Comparison of ENCODE assay signal across 8 cellular contexts in the genomic region with DNA sequence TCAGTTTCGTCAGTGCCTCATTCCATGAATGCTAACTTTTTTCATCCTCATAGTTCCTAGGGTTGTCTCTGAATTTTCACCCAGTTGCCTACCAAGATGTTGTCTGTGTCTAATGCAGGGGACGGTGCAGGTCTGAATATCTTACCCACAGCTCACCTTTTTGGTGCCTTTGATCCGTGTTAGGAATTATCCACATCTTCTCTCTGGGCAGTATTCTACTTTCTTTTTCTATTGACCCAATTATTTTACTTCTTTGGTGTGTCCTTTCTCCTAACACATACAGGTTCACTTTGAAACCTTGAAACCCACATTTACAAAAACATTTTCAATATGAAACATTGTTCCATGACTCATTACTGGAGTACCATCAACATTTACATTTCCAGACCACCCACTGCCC.
A peak's percentile ranks its signal among the peaks of the same experiment; 100 is the strongest.
DNase-seq lines count a peak whose midpoint lies in the region; ATAC-seq and TF ChIP-seq lines count a peak whose summit lies in the region.
"Not testable (repeated sequence)": the region's sequence is repeated elsewhere in the genome, so short reads cannot be mapped to it uniquely, and the experiment has no call there.

No MANE protein-coding gene starts in this region.

- H3K4me3 ChIP-seq in CD4-positive, alpha-beta memory T cell (ENCODE audit: low read length in 2 of 2): not testable (repeated sequence)

- H3K4me3 Mint-ChIP-seq in CD4-positive, alpha-beta memory T cell: peak overlapping the region in 7 of 8 donors; percentile 2 to 77 (median 68)
- peak overlapping the region; percentile 46; the same call in 1 of the 2 replicates for H3K4me3 Mint-ChIP-seq in HFFc6
- H3K4me3 Mint-ChIP-seq in T-helper 2 cell treated with Interferon-gamma antibody and Interleukin-4, amounts not matched to agents 5 μg/mL and 100 μg/mL, for 36 hours: peak overlapping the region; percentile 68
- H3K4me3 Mint-ChIP-seq in activated naive CD4-positive, alpha-beta T cell treated with anti-CD3 and anti-CD28 coated beads, Interleukin-2, amount 10 ng/mL, durations not matched to agents 7 days and 5 days: peak overlapping the region; percentile 61
- H3K4me3 Mint-ChIP-seq in brain: peak overlapping the region; percentile 63 to 72 (median 67)
- peak overlapping the region; percentile 90 for H3K4me3 Mint-ChIP-seq in natural killer cell treated with Interleukin-12 subunit alpha and Interleukin-12 subunit beta and Interleukin-15 and Interleukin-18, amount 100 ng/mL, for 72 hours
- peak overlapping the region; percentile 65 to 67 for H3K4me3 Mint-ChIP-seq in stimulated activated naive B cell treated with anti-CD40 and anti-IgM and Interleukin-4, amounts not matched to agents 10 μg/mL and 1 μg/mL and 100 μg/mL, for 72 hours

- POLR2A ChIA-PET in CD4-positive, alpha-beta memory T cell (lab: Charles Lee; ENCODE audit: partially characterized antibody): not testable (repeated sequence)

- not testable (repeated sequence) for H3K36me3 Mint-ChIP-seq in CD4-positive, alpha-beta memory T cell; HFFc6 (ENCODE audit: low read depth); T-helper 2 cell treated with Interferon-gamma antibody and Interleukin-4, amounts not matched to agents 5 μg/mL and 100 μg/mL, for 36 hours (ENCODE audit: low read depth); activated naive CD4-positive, alpha-beta T cell treated with anti-CD3 and anti-CD28 coated beads, Interleukin-2, amount 10 ng/mL, durations not matched to agents 7 days and 5 days; brain; natural killer cell treated with Interleukin-12 subunit alpha and Interleukin-12 subunit beta and Interleukin-15 and Interleukin-18, amount 100 ng/mL, for 72 hours; stimulated activated naive B cell treated with anti-CD40 and anti-IgM and Interleukin-4, amounts not matched to agents 10 μg/mL and 1 μg/mL and 100 μg/mL, for 72 hours

- H3K4me1 ChIP-seq in CD4-positive, alpha-beta memory T cell (ENCODE audit: insufficient read depth, low read length): not testable (repeated sequence)

- H3K27me3 ChIP-seq in CD4-positive, alpha-beta memory T cell (ENCODE audit: insufficient read depth, low read length): not testable (repeated sequence)

- not testable (repeated sequence) for H3K9me3 Mint-ChIP-seq in CD4-positive, alpha-beta memory T cell; HFFc6; T-helper 2 cell treated with Interferon-gamma antibody and Interleukin-4, amounts not matched to agents 5 μg/mL and 100 μg/mL, for 36 hours; activated naive CD4-positive, alpha-beta T cell treated with anti-CD3 and anti-CD28 coated beads, Interleukin-2, amount 10 ng/mL, durations not matched to agents 7 days and 5 days; brain; natural killer cell treated with Interleukin-12 subunit alpha and Interleukin-12 subunit beta and Interleukin-15 and Interleukin-18, amount 100 ng/mL, for 72 hours; stimulated activated naive B cell treated with anti-CD40 and anti-IgM and Interleukin-4, amounts not matched to agents 10 μg/mL and 1 μg/mL and 100 μg/mL, for 72 hours

- intact Hi-C loops in CD4-positive, alpha-beta memory T cell (cut with micrococcal nuclease): not testable (repeated sequence)

- H3K4me1 Mint-ChIP-seq in CD4-positive, alpha-beta memory T cell; HFFc6 (ENCODE audit: low read depth); brain; natural killer cell treated with Interleukin-12 subunit alpha and Interleukin-12 subunit beta and Interleukin-15 and Interleukin-18, amount 100 ng/mL, for 72 hours (ENCODE audit: low read depth in 2 of 2): not testable (repeated sequence)
- H3K4me1 Mint-ChIP-seq in T-helper 2 cell treated with Interferon-gamma antibody and Interleukin-4, amounts not matched to agents 5 μg/mL and 100 μg/mL, for 36 hours (ENCODE audit: low read depth): peaks cover 14% of the 10 kb centered on the region
- peaks cover 16% of the 10 kb centered on the region for H3K4me1 Mint-ChIP-seq in activated naive CD4-positive, alpha-beta T cell treated with anti-CD3 and anti-CD28 coated beads, Interleukin-2, amount 10 ng/mL, durations not matched to agents 7 days and 5 days
- H3K4me1 Mint-ChIP-seq in stimulated activated naive B cell treated with anti-CD40 and anti-IgM and Interleukin-4, amounts not matched to agents 10 μg/mL and 1 μg/mL and 100 μg/mL, for 72 hours: peaks cover 12 to 28% of the 10 kb centered on the region in 2 donors

- H3K27ac ChIP-seq in CD4-positive, alpha-beta memory T cell (ENCODE audit: low read depth, low read length): not testable (repeated sequence)

- peak overlapping the region in 3 of 7 donors; percentile 35 to 80 (median 64) for H3K27ac Mint-ChIP-seq in CD4-positive, alpha-beta memory T cell
- not testable (repeated sequence) for H3K27ac Mint-ChIP-seq in HFFc6; activated naive CD4-positive, alpha-beta T cell treated with anti-CD3 and anti-CD28 coated beads, Interleukin-2, amount 10 ng/mL, durations not matched to agents 7 days and 5 days; brain
- H3K27ac Mint-ChIP-seq in T-helper 2 cell treated with Interferon-gamma antibody and Interleukin-4, amounts not matched to agents 5 μg/mL and 100 μg/mL, for 36 hours: peak overlapping the region; percentile 89
- H3K27ac Mint-ChIP-seq in natural killer cell treated with Interleukin-12 subunit alpha and Interleukin-12 subunit beta and Interleukin-15 and Interleukin-18, amount 100 ng/mL, for 72 hours: peak overlapping the region; percentile 30 to 81
- H3K27ac Mint-ChIP-seq in stimulated activated naive B cell treated with anti-CD40 and anti-IgM and Interleukin-4, amounts not matched to agents 10 μg/mL and 1 μg/mL and 100 μg/mL, for 72 hours: peak overlapping the region; percentile 59

- TF ChIP-seq CTCF in HFFc6 (IDR thresholded peaks at IDR 0.05); brain (conservative IDR thresholded peaks at IDR 0.05): not testable (repeated sequence)

- not testable (repeated sequence) for H3K27me3 Mint-ChIP-seq in CD4-positive, alpha-beta memory T cell; HFFc6 (ENCODE audit: insufficient read depth); T-helper 2 cell treated with Interferon-gamma antibody and Interleukin-4, amounts not matched to agents 5 μg/mL and 100 μg/mL, for 36 hours (ENCODE audit: low read depth); activated naive CD4-positive, alpha-beta T cell treated with anti-CD3 and anti-CD28 coated beads, Interleukin-2, amount 10 ng/mL, durations not matched to agents 7 days and 5 days; brain; natural killer cell treated with Interleukin-12 subunit alpha and Interleukin-12 subunit beta and Interleukin-15 and Interleukin-18, amount 100 ng/mL, for 72 hours; stimulated activated naive B cell treated with anti-CD40 and anti-IgM and Interleukin-4, amounts not matched to agents 10 μg/mL and 1 μg/mL and 100 μg/mL, for 72 hours

- DNase-seq in CD4-positive, alpha-beta memory T cell; HFFc6; T-helper 2 cell treated with Interferon-gamma antibody and Interleukin-4, amounts not matched to agents 5 μg/mL and 100 μg/mL, for 36 hours (ENCODE audit: low spot score); activated naive CD4-positive, alpha-beta T cell treated with anti-CD3 and anti-CD28 coated beads, Interleukin-2, amount 10 ng/mL, durations not matched to agents 7 days and 5 days; natural killer cell treated with Interleukin-12 subunit alpha and Interleukin-12 subunit beta and Interleukin-15 and Interleukin-18, amount 100 ng/mL, for 72 hours (ENCODE audit: low spot score); stimulated activated naive B cell treated with anti-CD40 and anti-IgM and Interleukin-4, amounts not matched to agents 10 μg/mL and 1 μg/mL and 100 μg/mL, for 72 hours: not testable (repeated sequence)
- DNase-seq in activated CD8-positive, alpha-beta memory T cell treated with anti-CD3 and anti-CD28 coated beads for 24 hours: peak; percentile 56

- H3K9me3 ChIP-seq in CD4-positive, alpha-beta memory T cell (ENCODE audit: control insufficient read depth in 1 of 2, low read length in 2 of 2): not testable (repeated sequence)

- H3K36me3 ChIP-seq in CD4-positive, alpha-beta memory T cell (ENCODE audit: insufficient read depth, low read length): not testable (repeated sequence)

- CTCF ChIA-PET in CD4-positive, alpha-beta memory T cell (lab: Charles Lee; ENCODE audit: partially characterized antibody); activated naive CD4-positive, alpha-beta T cell treated with anti-CD3 and anti-CD28 coated beads, Interleukin-2, amount 10 ng/mL, durations not matched to agents 7 days and 5 days (lab: Charles Lee): not testable (repeated sequence)

- ATAC-seq in natural killer cell treated with Interleukin-12 subunit alpha and Interleukin-12 subunit beta and Interleukin-15 and Interleukin-18, amount 100 ng/mL, for 72 hours: not testable (repeated sequence)
- ATAC-seq in stimulated activated naive B cell treated with anti-CD40 and anti-IgM and Interleukin-4, amounts not matched to agents 10 μg/mL and 1 μg/mL and 100 μg/mL, for 72 hours (replicated peaks): peak in 1 of 2 donors; percentile 0
